ENCODE assay signal across 17 cellular contexts in the genomic region with DNA sequence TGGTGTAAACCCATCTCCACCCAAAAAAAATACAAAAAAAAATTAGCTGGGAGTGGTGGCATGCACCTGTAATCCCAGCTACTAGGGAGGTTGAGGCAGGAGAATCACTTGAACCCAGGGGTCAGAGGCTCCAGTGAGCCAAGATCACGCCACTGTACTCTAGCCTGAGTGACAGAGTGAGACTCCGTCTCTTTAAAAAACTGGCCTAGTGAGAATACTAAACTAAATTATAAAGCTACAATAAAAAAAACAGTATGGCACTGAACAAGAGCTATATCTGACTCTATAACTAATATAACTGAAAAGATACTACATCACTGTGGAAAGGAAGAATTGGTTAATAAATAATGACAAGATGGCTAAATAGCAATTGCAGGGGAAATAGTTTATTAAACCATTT. TPM values are rescaled to one million over a fixed set of nuclear protein-coding genes. Genes with fewer than 3 reads are reported as not detected.
DNase-seq lines count a peak whose midpoint lies in the region; ATAC-seq, FAIRE-seq and TF ChIP-seq lines count a peak whose summit lies in the region.
"Had no signal": no experiment of that assay in that cellular context is flagged by ENCODE, and none has a peak within 500 bp of the region (broad histone marks: within the 10 kb centered on the region; RNA-seq: fewer than 3 reads in every experiment).

No MANE protein-coding gene starts in this region.

- H3K79me1 ChIP-seq in IMR-90 (ENCODE audit: low read depth in 1 of 2, low read length in 2 of 2) = no peaks in the 10 kb centered on the region; a peak in 1 of 4 replicates
- H3K79me1 ChIP-seq in trophoblast cell (ENCODE audit: low read length) = no peaks in the 10 kb centered on the region
- peaks cover 2% of the 10 kb centered on the region for H3K79me1 ChIP-seq in mesendoderm (ENCODE audit: low read length)

- H2AFZ ChIP-seq in HCT116 (ENCODE audit: low read depth, low read length, poor library complexity, severe bottlenecking) (no peak overlapping the region), IMR-90 (replicated peaks; ENCODE audit: low read length, poor library complexity) (no peak overlapping the region), K562 (ENCODE audit: low read depth, low read length) (no peak overlapping the region), trophoblast cell (ENCODE audit: insufficient read depth, low read length, poor library complexity) (no peak overlapping the region)

- TF ChIP-seq CTCF in HCT116 (IDR thresholded peaks at IDR 0.05 in 2 of 3, conservative IDR thresholded peaks at IDR 0.05 in 1 of 3; ENCODE audit: borderline replicate concordance in 1 of 3, insufficient read depth in 1 of 3, low read depth in 2 of 3, low read length in 2 of 3) = no peak
- no peak for TF ChIP-seq CTCF in IMR-90 (conservative IDR thresholded peaks at IDR 0.05; ENCODE audit: low read depth, low read length)
- TF ChIP-seq CTCF in K562 (IDR thresholded peaks at IDR 0.05 in 2 of 3, conservative IDR thresholded peaks at IDR 0.05 in 1 of 3; ENCODE audit: insufficient read depth in 2 of 3, low read depth in 1 of 3, low read length in 3 of 3) = no peak

- H3K9me3 ChIP-seq in HCT116 (ENCODE audit: control insufficient read depth in 1 of 2, insufficient read depth in 1 of 2, low read depth in 1 of 2, low read length in 2 of 2) = 0 out of 4 replicates have a peak, but pooled peaks cover 0 to 3% of the 10 kb centered on the region in 2 experiments
- H3K9me3 ChIP-seq in IMR-90 (ENCODE audit: control insufficient read depth, insufficient read depth, low read length) = 0 out of 2 replicates have a peak, but pooled peaks cover 2% of the 10 kb centered on the region
- H3K9me3 ChIP-seq in K562 (replicated peaks; ENCODE audit: control insufficient read depth, insufficient read depth, low read depth, low read length) = no peaks in the 10 kb centered on the region
- H3K9me3 ChIP-seq in trophoblast cell (ENCODE audit: insufficient read depth, low read depth, low read length) = no peaks in the 10 kb centered on the region

- no peak overlapping the region for H3K14ac ChIP-seq in IMR-90 (replicated peaks; ENCODE audit: low read depth, low read length)
- H3K14ac ChIP-seq in trophoblast cell (ENCODE audit: low read length) = no peak overlapping the region

- H2BK15ac ChIP-seq in IMR-90 (ENCODE audit: low read depth, low read length) (no peak overlapping the region), mesendoderm (replicated peaks; ENCODE audit: low read depth) (no peak overlapping the region)

- intact Hi-C loops in HCT116 (cut with micrococcal nuclease) = no loop called here
- intact Hi-C loops in IMR-90 (cut with micrococcal nuclease) = no loop called here
- intact Hi-C loops in K562 (cut with micrococcal nuclease) = no loop called here

- H4K20me1 ChIP-seq in HCT116 (ENCODE audit: insufficient read depth) = peaks cover 11% of the 10 kb centered on the region; the same call in 1 of the 2 replicates
- peaks cover 78% of the 10 kb centered on the region for H4K20me1 ChIP-seq in IMR-90 (ENCODE audit: insufficient read depth, low read length)
- no peaks in the 10 kb centered on the region for H4K20me1 ChIP-seq in K562 (replicated peaks; ENCODE audit: control insufficient read depth, insufficient read depth, low read length)

- no peak for ATAC-seq in HCT116
- ATAC-seq in IMR-90 (ENCODE audit: low read depth) = no peak
- ATAC-seq in K562 = no peak
- ATAC-seq in HG03135 (IDR thresholded peaks at IDR 0.05; ENCODE audit: unreplicated experiment) = no peak
- no peak for ATAC-seq in HG03139 (IDR thresholded peaks at IDR 0.05; ENCODE audit: unreplicated experiment)

- no peak overlapping the region for H3K9ac ChIP-seq in HCT116 (ENCODE audit: low read length)
- no peak overlapping the region for H3K9ac ChIP-seq in IMR-90 (ENCODE audit: low read depth, low read length)
- H3K9ac ChIP-seq in K562 (ENCODE audit: insufficient read depth in 1 of 2, low read depth in 2 of 2, low read length in 2 of 2) = no peak overlapping the region
- no peak overlapping the region for H3K9ac ChIP-seq in trophoblast cell (ENCODE audit: low read length)
- no peak overlapping the region for H3K9ac ChIP-seq in mesendoderm (ENCODE audit: low read length)
- H3K9ac ChIP-seq: BLaER1 had no signal

- H3K4me2 ChIP-seq in HCT116 (ENCODE audit: low read length) = peak overlapping the region; percentile 21
- no peak overlapping the region for H3K4me2 ChIP-seq in IMR-90 (ENCODE audit: low read depth, low read length)
- H3K4me2 ChIP-seq in K562 (ENCODE audit: insufficient read depth, low read length) = no peak overlapping the region
- no peak overlapping the region for H3K4me2 ChIP-seq in trophoblast cell (ENCODE audit: low read length)
- H3K4me2 ChIP-seq in mesendoderm (ENCODE audit: low read length) = no peak overlapping the region
- H3K4me2 ChIP-seq: BLaER1 had no signal

- H3K18ac ChIP-seq in IMR-90 (ENCODE audit: low read depth, low read length) = no peak overlapping the region
- no peak overlapping the region for H3K18ac ChIP-seq in trophoblast cell (ENCODE audit: low read length)
- no peak overlapping the region for H3K18ac ChIP-seq in mesendoderm (ENCODE audit: low read length)

- H2BK120ac ChIP-seq in IMR-90 (ENCODE audit: low read depth, low read length) = no peak overlapping the region
- H2BK120ac ChIP-seq in trophoblast cell (ENCODE audit: insufficient read depth, low read length, poor library complexity) = no peak overlapping the region
- no peak overlapping the region for H2BK120ac ChIP-seq in mesendoderm (ENCODE audit: low read depth, low read length)

- H3K27me3 ChIP-seq in HCT116 (ENCODE audit: insufficient read depth, low read length) = no peaks in the 10 kb centered on the region
- H3K27me3 ChIP-seq in IMR-90 (ENCODE audit: control insufficient read depth, insufficient read depth, low read length) = no peaks in the 10 kb centered on the region
- no peaks in the 10 kb centered on the region for H3K27me3 ChIP-seq in K562 (ENCODE audit: control insufficient read depth in 2 of 2, insufficient read depth in 2 of 2, low read length in 2 of 2)
- no peaks in the 10 kb centered on the region for H3K27me3 ChIP-seq in trophoblast cell (ENCODE audit: insufficient read depth, low read length)
- no peaks in the 10 kb centered on the region for H3K27me3 ChIP-seq in mesendoderm (ENCODE audit: insufficient read depth, low read length, poor library complexity)
- H3K27me3 ChIP-seq: BLaER1 had no signal

- dilution Hi-C loops in IMR-90 (cut with HindIII; ENCODE audit: low sequenced_read_pairs, unreplicated experiment) = no loop called here

- no peak overlapping the region for H3K4ac ChIP-seq in IMR-90 (ENCODE audit: low read depth, low read length)
- peak overlapping the region; percentile 75 for H3K4ac ChIP-seq in trophoblast cell (ENCODE audit: low read depth, low read length)
- H3K4ac ChIP-seq in mesendoderm (ENCODE audit: low read depth, low read length) = no peak overlapping the region

- no peak overlapping the region for H4K8ac ChIP-seq in IMR-90 (ENCODE audit: low read depth in 2 of 2, low read length in 2 of 2)
- no peak overlapping the region for H4K8ac ChIP-seq in trophoblast cell (ENCODE audit: low read depth, low read length)
- H4K8ac ChIP-seq in mesendoderm (ENCODE audit: low read depth, low read length) = no peak overlapping the region

- H3K9me1 ChIP-seq in IMR-90 (ENCODE audit: insufficient read depth, low read length) = no peaks in the 10 kb centered on the region
- no peaks in the 10 kb centered on the region for H3K9me1 ChIP-seq in K562 (ENCODE audit: control insufficient read depth, insufficient read depth, low read length)

- H2AK5ac ChIP-seq in IMR-90 (ENCODE audit: low read depth, low read length) = no peak overlapping the region
- H2AK5ac ChIP-seq in trophoblast cell (ENCODE audit: low read length) = no peak overlapping the region
- no peak overlapping the region for H2AK5ac ChIP-seq in mesendoderm (ENCODE audit: low read length)

- WGBS in IMR-90 (ENCODE audit: extremely low coverage in 2 of 2, insufficient read length in 1 of 2), 2 experiments = no CpG with 5 or more reads among the region's 2 CpGs
- 97% methylated on average over 2 of the region's 2 CpGs for WGBS in K562 (ENCODE audit: insufficient coverage, low coverage, missing lambda C conversion rate)
- no CpG with 5 or more reads among the region's 2 CpGs for WGBS in trophoblast cell (ENCODE audit: extremely low coverage, insufficient coverage, insufficient read length)
- no CpG with 5 or more reads among the region's 2 CpGs for WGBS in mesendoderm (ENCODE audit: extremely low coverage, insufficient coverage, low lambda C conversion rate)

- H3K4me1 ChIP-seq in HCT116 (ENCODE audit: control insufficient read depth in 1 of 2, insufficient read depth in 2 of 2, low read length in 2 of 2) (peaks cover 72 to 96% of the 10 kb centered on the region in 2 experiments), IMR-90 (ENCODE audit: control insufficient read depth, insufficient read depth, low read length) (peaks cover 7% of the 10 kb centered on the region), K562 (replicated peaks in 1 of 2; ENCODE audit: control insufficient read depth in 2 of 2, insufficient read depth in 2 of 2, low read length in 2 of 2) (peaks cover 2 to 17% of the 10 kb centered on the region in 2 experiments; a peak in 3 of 5 replicates), trophoblast cell (ENCODE audit: control insufficient read depth in 1 of 2, insufficient read depth in 2 of 2, low read length in 2 of 2) (no peaks in the 10 kb centered on the region), mesendoderm (ENCODE audit: control insufficient read depth, low read depth, low read length) (no peaks in the 10 kb centered on the region)

- H3K79me2 ChIP-seq in HCT116 (ENCODE audit: insufficient read depth, low read length) (peaks cover 100% of the 10 kb centered on the region), K562 (ENCODE audit: control insufficient read depth, insufficient read depth, low read length) (peaks cover 68% of the 10 kb centered on the region), trophoblast cell (ENCODE audit: control insufficient read depth, insufficient read depth, low read length, poor library complexity) (peaks cover 9% of the 10 kb centered on the region), mesendoderm (ENCODE audit: control insufficient read depth, insufficient read depth, low read length) (peaks cover 35% of the 10 kb centered on the region)

- no peak overlapping the region for H4K5ac ChIP-seq in IMR-90 (ENCODE audit: low read depth, low read length)
- no peak overlapping the region for H4K5ac ChIP-seq in mesendoderm (ENCODE audit: low read length)

- no peak overlapping the region for H3K27ac ChIP-seq in HCT116 (ENCODE audit: low read depth, low read length)
- H3K27ac ChIP-seq in IMR-90 (ENCODE audit: insufficient read depth, low read length) = no peak overlapping the region
- no peak overlapping the region for H3K27ac ChIP-seq in K562 (ENCODE audit: extremely low read depth, low read depth, low read length)
- H3K27ac ChIP-seq in trophoblast cell (ENCODE audit: low read depth, low read length) = no peak overlapping the region
- no peak overlapping the region for H3K27ac ChIP-seq in mesendoderm (ENCODE audit: low read depth, low read length)
- H3K27ac ChIP-seq: BLaER1 had no signal

- no peak overlapping the region for H2BK20ac ChIP-seq in IMR-90 (ENCODE audit: low read depth, low read length)

- DNase-seq in HCT116 (ENCODE audit: low read depth, low spot score) = no peak
- no peak for DNase-seq in IMR-90
- no peak for DNase-seq in K562 (ENCODE audit: extremely low read depth in 1 of 4, low spot score in 3 of 4)
- DNase-seq in trophoblast cell = no peak
- DNase-seq in mesendoderm = no peak
- DNase-seq: CD4-positive, alpha-beta memory T cell; DMS153; DMS79; GDM1; H9; Karpas-422 had no signal

- POLR2A ChIA-PET in HCT116 (lab: Charles Lee) (interaction anchor here (1.1 to 2.0 kb wide), 4 partner anchors 48 to 80 kb away, joined by 3 to 5 read pairs (median 4); no protein-coding TSS in a partner anchor), IMR-90 (lab: Charles Lee; ENCODE audit: unreplicated experiment) (no interaction called here), K562 (lab: Yijun Ruan, JAX) (interaction anchor here (0.6 to 1.8 kb wide), 2 partner anchors 72 to 157 kb away, joined by 3 to 9 read pairs; no protein-coding TSS in a partner anchor)

- H3K36me3 ChIP-seq in HCT116 (ENCODE audit: control insufficient read depth in 1 of 2, insufficient read depth in 2 of 2, low read length in 2 of 2) = peaks cover 0 to 21% of the 10 kb centered on the region in 2 experiments; a peak in 2 of 4 replicates
- H3K36me3 ChIP-seq in IMR-90 (ENCODE audit: control insufficient read depth, insufficient read depth, low read length) = peaks cover 5% of the 10 kb centered on the region; the same call in 1 of the 2 replicates
- no peaks in the 10 kb centered on the region for H3K36me3 ChIP-seq in K562 (ENCODE audit: control insufficient read depth, insufficient read depth, low read length)
- H3K36me3 ChIP-seq in trophoblast cell (ENCODE audit: control insufficient read depth in 1 of 2, insufficient read depth in 2 of 2, low read length in 2 of 2) = no peaks in the 10 kb centered on the region
- no peaks in the 10 kb centered on the region for H3K36me3 ChIP-seq in mesendoderm (ENCODE audit: control insufficient read depth, insufficient read depth, low read length)

- H3K56ac ChIP-seq in IMR-90 (ENCODE audit: extremely low read depth, insufficient read depth, low read length) (no peak overlapping the region), mesendoderm (ENCODE audit: low read length) (no peak overlapping the region)

- H3K4me3 ChIP-seq in HCT116 (replicated peaks in 1 of 2; ENCODE audit: low read depth in 1 of 2, low read length in 2 of 2) = no peak overlapping the region
- no peak overlapping the region for H3K4me3 ChIP-seq in IMR-90 (ENCODE audit: insufficient read depth, low read depth, low read length)
- no peak overlapping the region for H3K4me3 ChIP-seq in K562
- no peak overlapping the region for H3K4me3 ChIP-seq in trophoblast cell (ENCODE audit: low read depth, low read length)
- H3K4me3 ChIP-seq in mesendoderm (ENCODE audit: low read length) = no peak overlapping the region
- H3K4me3 ChIP-seq: BLaER1 had no signal

- no peak for FAIRE-seq in K562 (lab: Jason Lieb, UNC)
- FAIRE-seq: A204.1, GM12892, H1 had no signal

- H2BK5ac ChIP-seq in IMR-90 (ENCODE audit: low read depth, low read length, poor library complexity, severe bottlenecking) = peak overlapping the region; percentile 65
- no peak overlapping the region for H2BK5ac ChIP-seq in trophoblast cell (ENCODE audit: low read depth, low read length, poor library complexity)
- no peak overlapping the region for H2BK5ac ChIP-seq in mesendoderm (ENCODE audit: low read length)

- TF ChIP-seq EP300 in K562 (IDR thresholded peaks at IDR 0.05; ENCODE audit: low read length) = no peak

- no peak for TF ChIP-seq POLR2A in HCT116 (IDR thresholded peaks at IDR 0.05; ENCODE audit: borderline replicate concordance, extremely low read depth, insufficient read depth, insufficient read length)
- TF ChIP-seq POLR2A in IMR-90 (IDR thresholded peaks at IDR 0.05; ENCODE audit: low read depth, low read length) = no peak
- TF ChIP-seq POLR2A in K562 (conservative IDR thresholded peaks at IDR 0.05) = no peak

- no peak overlapping the region for H4K12ac ChIP-seq in trophoblast cell (ENCODE audit: low read depth, low read length)

- H2AK9ac ChIP-seq in IMR-90 (replicated peaks; ENCODE audit: low read depth, low read length, poor library complexity) = no peak overlapping the region

- no peak overlapping the region for H4K91ac ChIP-seq in IMR-90 (ENCODE audit: insufficient read depth, low read depth, low read length)
- no peak overlapping the region for H4K91ac ChIP-seq in trophoblast cell (ENCODE audit: low read depth, low read length)

- TF ChIP-seq RAD21 in HCT116 (IDR thresholded peaks at IDR 0.05; ENCODE audit: low read depth) (0 out of 2 replicates have a peak, but pooled peaks have one; percentile 6), IMR-90 (IDR thresholded peaks at IDR 0.05; ENCODE audit: low read length) (no peak), K562 (CRISPR knock-in tag; conservative IDR thresholded peaks at IDR 0.05 in 1 of 2, IDR thresholded peaks at IDR 0.05 in 1 of 2) (no peak)

- CTCF ChIA-PET in HCT116 (lab: Charles Lee) (interaction anchor here (1.3 kb wide), 1 partner anchor 118 kb away, joined by 3 read pairs; no protein-coding TSS in a partner anchor), IMR-90 (lab: Yijun Ruan, JAX) (interaction anchor here (0.5 kb wide), 1 partner anchor 24 kb away, joined by 4 read pairs; no protein-coding TSS in a partner anchor), K562 (lab: Yijun Ruan, JAX; ENCODE audit: low intra/inter-chr PET ratio) (no interaction called here)

- in situ Hi-C loops in IMR-90 (cut with MboI; ENCODE audit: low sequenced_read_pairs) (no loop called here), K562 (cut with MboI) (loop anchor here (10.0 kb wide), 1 partner anchor 331 kb away; no protein-coding TSS in a partner anchor)

- BruUV-seq in HCT116 (replicated peaks; lab: Mats Ljungman, UMichigan) (no TSS peak), IMR-90 (replicated peaks; lab: Mats Ljungman, UMichigan) (no TSS peak), K562 (replicated peaks; lab: Mats Ljungman, UMichigan) (no TSS peak)

- H2BK12ac ChIP-seq in trophoblast cell (ENCODE audit: low read length) = no peak overlapping the region

- RAD21 ChIA-PET in HCT116 (lab: Charles Lee; ENCODE audit: low non-redundant PET in 1 of 2, low total read pairs in 2 of 2, uncharacterized antibody in 2 of 2, unreplicated experiment in 2 of 2) = no interaction called here

- no peaks in the 10 kb centered on the region for H3K9me2 ChIP-seq in HCT116 (ENCODE audit: insufficient read depth)

- H3K23ac ChIP-seq in IMR-90 (ENCODE audit: low read depth, low read length) (no peak overlapping the region), trophoblast cell (ENCODE audit: low read length) (no peak overlapping the region), mesendoderm (ENCODE audit: low read length) (no peak overlapping the region)

RNA-seq across cellular contexts. Expression of gene SMURF2, which starts 6.4 kb away (rescaled TPM):
- total RNA-seq in HCT116 (2021; ENCODE audit: unreplicated experiment) = 127 TPM
- 71.8 and 86.2 TPM in 2 replicates for polyA plus RNA-seq in HCT116 (2012)
- 736 and 774 TPM in 2 replicates for total RNA-seq in IMR-90 (2012; rRNA removed)
- polyA plus RNA-seq in IMR-90 (2012; rRNA removed) = 119 and 131 TPM in 2 replicates
- polyA plus RNA-seq in IMR-90 (2012; cell fraction: cytosol; rRNA removed) = 23.6 and 30.3 TPM in 2 replicates
- polyA plus RNA-seq in IMR-90 (2012; cell fraction: nucleus; rRNA removed; ENCODE audit: low replicate concordance) = 34.4 and 346 TPM in 2 replicates
- 14.0 and 35.3 TPM in 2 replicates for total RNA-seq in K562 (2011; cell fraction: chromatin; rRNA removed; ENCODE audit: low replicate concordance)
- total RNA-seq in K562 (2011; cell fraction: nucleolus; rRNA removed) = 6.8 and 8.8 TPM in 2 replicates
- total RNA-seq in K562 (2011; cell fraction: nucleoplasm; rRNA removed) = 12.4 and 15.6 TPM in 2 replicates
- 11.6 and 13.0 TPM in 2 replicates for total RNA-seq in K562 (2014; rRNA removed)
- total RNA-seq in K562 (2014; rRNA removed; fragmentation: Illumina TruSeq; extraction: Trizol) = 20.5 and 22.1 TPM in 2 replicates
- total RNA-seq in K562 (2015; rRNA removed; fragmentation: Illumina TruSeq; extraction: Trizol) = 22.0 and 23.1 TPM in 2 replicates
- total RNA-seq in K562 (2021) = 15.2 and 15.7 TPM in 2 replicates
- 13.3 and 14.8 TPM in 2 replicates for polyA plus RNA-seq in K562 (2011; rRNA removed)
- polyA plus RNA-seq in K562 (2011; cell fraction: cytosol; rRNA removed) = 3.4 and 7.1 TPM in 2 replicates
- polyA plus RNA-seq in K562 (2011; cell fraction: nucleus; rRNA removed) = 11.5 and 13.8 TPM in 2 replicates
- polyA plus RNA-seq in K562 (2012) = 8.8 and 9.6 TPM in 2 replicates
- polyA plus RNA-seq in K562 (2014; fragmentation: Illumina TruSeq; extraction: Trizol) = 15.9 and 16.4 TPM in 2 replicates
- 1 to 10 TPM; 3.8 to 5.0 TPM for polyA plus RNA-seq in K562 (2014; fragmentation: Nextera tagmentation; extraction: Ambion mirVana)
- 9.1 and 11.3 TPM in 2 replicates for polyA plus RNA-seq in K562 (2014; rRNA removed)
- 31.6 and 34.3 TPM in 2 replicates for polyA minus RNA-seq in K562 (2011; rRNA and poly(A)+ RNA removed)
- 7.8 and 10.6 TPM in 2 replicates for polyA minus RNA-seq in K562 (2011; cell fraction: cytosol; rRNA and poly(A)+ RNA removed)
- polyA minus RNA-seq in K562 (2011; cell fraction: nucleus; rRNA and poly(A)+ RNA removed) = 5.8 and 19.7 TPM in 2 replicates
- polyA plus RNA-seq in trophoblast cell (2013) = 44.7 TPM in 2 replicates
- polyA plus RNA-seq in mesendoderm (2013, experiment 1 of 2) = 23.1 TPM
- polyA plus RNA-seq in mesendoderm (2013, experiment 2 of 2) = 23.3 TPM

Comparison
In these comparisons a context has a peak if more than half of its experiments do, and no peak if none do; other contexts are left out.
1. Of the 22 proteins assayed by ChIP-seq in both K562 and HCT116: peak only in K562: none; only in HCT116: CBX3 and RAD21; in both: none; in neither: 20.